ENCODE assay signal across 14 cellular contexts in the genomic region with DNA sequence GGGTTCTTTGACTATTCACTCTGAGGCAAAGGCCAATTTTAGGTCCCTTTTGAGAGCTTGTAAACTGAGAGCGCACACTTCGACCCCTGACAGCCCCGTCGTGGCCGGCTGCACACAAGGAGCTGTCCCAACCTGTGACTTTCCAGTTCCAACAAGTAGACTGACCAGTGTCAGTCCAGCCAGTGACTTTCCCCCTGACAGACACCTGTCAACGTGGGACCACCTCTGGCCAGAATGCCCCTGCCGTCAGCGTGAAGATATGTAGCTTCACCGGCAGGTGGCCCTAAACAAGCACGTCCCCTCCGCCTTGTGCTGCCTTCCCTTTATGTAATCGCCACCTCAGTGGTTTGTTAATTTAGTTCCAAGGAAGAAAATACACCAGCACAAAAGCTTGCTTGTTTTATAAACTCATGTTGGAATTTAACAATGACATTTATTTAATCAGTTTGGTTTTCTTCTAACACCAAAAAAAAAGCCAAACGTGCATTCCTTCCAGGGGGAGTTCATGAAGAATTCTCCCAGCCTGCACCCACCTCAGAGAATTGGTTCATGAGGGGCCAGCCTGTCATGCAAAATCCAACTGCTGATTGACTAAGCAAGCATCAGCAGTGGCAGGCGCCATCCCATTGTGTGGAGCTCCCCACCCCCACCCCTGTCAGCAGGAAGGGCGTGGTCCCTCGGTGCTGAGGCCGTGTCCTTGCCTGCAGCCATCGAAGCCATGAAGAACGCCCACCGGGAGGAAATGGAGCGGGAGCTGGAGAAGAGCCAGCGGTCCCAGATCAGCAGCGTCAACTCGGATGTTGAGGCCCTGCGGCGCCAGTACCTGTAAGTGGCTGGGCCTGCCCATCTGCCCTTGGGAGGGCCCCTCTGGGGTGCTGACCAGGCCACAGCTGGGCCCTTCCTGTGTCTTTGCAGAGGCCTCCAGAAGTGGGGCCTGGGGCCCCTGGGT. TPM values are rescaled to one million over a fixed set of nuclear protein-coding genes. Genes with fewer than 3 reads are reported as not detected.
DNase-seq lines count a peak whose midpoint lies in the region; ATAC-seq and TF ChIP-seq lines count a peak whose summit lies in the region.
"Had no signal": no experiment of that assay in that cellular context is flagged by ENCODE, and none has a peak within 500 bp of the region (broad histone marks: within the 10 kb centered on the region; RNA-seq: fewer than 3 reads in every experiment).

No MANE protein-coding gene starts in this region.

- H3K4me2 ChIP-seq in GM23248 (ENCODE audit: unreplicated experiment): no peak overlapping the region

- peaks cover 79% of the 10 kb centered on the region for H3K4me1 Mint-ChIP-seq in activated naive CD4-positive, alpha-beta T cell treated with anti-CD3 and anti-CD28 coated beads, Interleukin-2, amount 50 U/mL, for 24 hours

- no peaks in the 10 kb centered on the region for H3K9me3 ChIP-seq in adrenal gland (replicated peaks in 1 of 3)
- no peaks in the 10 kb centered on the region for H3K9me3 ChIP-seq in thymus (ENCODE audit: control insufficient read depth)
- H3K9me3 ChIP-seq in GM23248 (ENCODE audit: low read depth): no peaks in the 10 kb centered on the region

- H3K27me3 ChIP-seq in adrenal gland (no peaks in the 10 kb centered on the region), thymus (ENCODE audit: control insufficient read depth, insufficient read depth) (no peaks in the 10 kb centered on the region), GM23248 (replicated peaks; ENCODE audit: insufficient read depth) (no peaks in the 10 kb centered on the region)

- peaks cover under 1% of the 10 kb centered on the region for H3K36me3 Mint-ChIP-seq in activated naive CD4-positive, alpha-beta T cell treated with anti-CD3 and anti-CD28 coated beads, Interleukin-2, amount 50 U/mL, for 24 hours

- no peak overlapping the region for H2AFZ ChIP-seq in GM23248

- WGBS in adrenal gland, 4 donors: 77 to 86% (median 81%) methylated on average over 15 to 26 of the region's 26 CpGs
- 93% methylated on average over 26 of the region's 26 CpGs for WGBS in thymus
- 82% methylated on average over 25 to 26 of the region's 26 CpGs for WGBS in GM23248 (ENCODE audit: low coverage in 1 of 2, low lambda C conversion rate in 2 of 2, missing lambda C conversion rate in 2 of 2), 2 experiments

- no peaks in the 10 kb centered on the region for H3F3A ChIP-seq in GM23248 (ENCODE audit: insufficient read depth)

- in situ Hi-C loops in GM23248 (cut with MboI): no loop called here

- TF ChIP-seq POLR2A in adrenal gland (IDR thresholded peaks at IDR 0.05): no peak

- H3K27ac ChIP-seq in adrenal gland (no peak overlapping the region), thymus (ENCODE audit: low read depth) (peak overlapping the region; percentile 39), GM23248 (no peak overlapping the region)

- peaks cover 27% of the 10 kb centered on the region for H3K79me2 ChIP-seq in GM23248 (ENCODE audit: insufficient read depth)

- intact Hi-C loops in adrenal gland (cut with DNase I): no loop called here
- intact Hi-C loops in left ventricle myocardium superior (cut with micrococcal nuclease): no loop called here

- no peaks in the 10 kb centered on the region for H3K9me3 Mint-ChIP-seq in activated naive CD4-positive, alpha-beta T cell treated with anti-CD3 and anti-CD28 coated beads, Interleukin-2, amount 50 U/mL, for 24 hours
- H3K9me3 Mint-ChIP-seq: neural crest cell; stimulated activated naive B cell treated with anti-CD40 and anti-IgM and Interleukin-4, amounts not matched to agents 10 μg/mL and 1 μg/mL and 100 μg/mL, for 72 hours had no signal

- peak overlapping the region; percentile 77 for H3K27ac Mint-ChIP-seq in activated naive CD4-positive, alpha-beta T cell treated with anti-CD3 and anti-CD28 coated beads, Interleukin-2, amount 50 U/mL, for 24 hours
- H3K27ac Mint-ChIP-seq: stimulated activated naive B cell treated with anti-CD40 and anti-IgM and Interleukin-4, amounts not matched to agents 10 μg/mL and 1 μg/mL and 100 μg/mL, for 72 hours had no signal

- no peaks in the 10 kb centered on the region for H3K9me2 ChIP-seq in GM23248 (ENCODE audit: insufficient read depth)

- DNase-seq in activated naive CD4-positive, alpha-beta T cell (lab: John Stamatoyannopoulos, UW): no peak
- peak in 4 of 7 donors; percentile 38 to 66 (median 48) for DNase-seq in adrenal gland
- DNase-seq in left ventricle myocardium superior: peak; percentile 70
- no peak for DNase-seq in GM23248
- no peak for DNase-seq in stimulated activated CD4-positive, alpha-beta T cell treated with anti-CD3 and anti-CD28 coated beads, Interleukin-2, amount 100 ng/mL, for 48 hours
- DNase-seq: activated CD4-positive, alpha-beta T cell treated with anti-CD3 and anti-CD28 coated beads for 48 hours; NCI-H524 treated with DMSO at 0.1 percent for 48 hours; stimulated activated CD4-positive, alpha-beta T cell treated with anti-CD3 and anti-CD28 coated beads, Interleukin-15, amount 100 ng/mL, for 24 hours; stimulated activated naive B cell treated with anti-CD40 and anti-IgM and Interleukin-4, amounts not matched to agents 10 μg/mL and 1 μg/mL and 100 μg/mL, for 72 hours had no signal

- no peaks in the 10 kb centered on the region for H4K20me1 ChIP-seq in GM23248 (ENCODE audit: insufficient read depth)

- no peaks in the 10 kb centered on the region for H3K27me3 Mint-ChIP-seq in activated naive CD4-positive, alpha-beta T cell treated with anti-CD3 and anti-CD28 coated beads, Interleukin-2, amount 50 U/mL, for 24 hours
- H3K27me3 Mint-ChIP-seq: stimulated activated naive B cell treated with anti-CD40 and anti-IgM and Interleukin-4, amounts not matched to agents 10 μg/mL and 1 μg/mL and 100 μg/mL, for 72 hours had no signal

- H3K4me3 ChIP-seq in adrenal gland (no peak overlapping the region), thymus (ENCODE audit: low read length) (no peak overlapping the region), GM23248 (no peak overlapping the region)

- TF ChIP-seq CTCF in adrenal gland (IDR thresholded peaks at IDR 0.05): no peak

- no peak overlapping the region for H3K4me3 Mint-ChIP-seq in activated naive CD4-positive, alpha-beta T cell treated with anti-CD3 and anti-CD28 coated beads, Interleukin-2, amount 50 U/mL, for 24 hours
- H3K4me3 Mint-ChIP-seq: stimulated activated naive B cell treated with anti-CD40 and anti-IgM and Interleukin-4, amounts not matched to agents 10 μg/mL and 1 μg/mL and 100 μg/mL, for 72 hours had no signal

- peaks cover 0 to 74% of the 10 kb centered on the region in 2 donors for H3K36me3 ChIP-seq in adrenal gland (replicated peaks in 1 of 2)
- peaks cover 81% of the 10 kb centered on the region for H3K36me3 ChIP-seq in thymus (ENCODE audit: control insufficient read depth, insufficient read depth)
- H3K36me3 ChIP-seq in GM23248 (ENCODE audit: low read depth): peaks cover 49% of the 10 kb centered on the region

- H3K9ac ChIP-seq in GM23248: no peak overlapping the region

- peak; percentile 68 for ATAC-seq in left ventricle myocardium superior
- ATAC-seq in GM21423 (IDR thresholded peaks at IDR 0.05; ENCODE audit: unreplicated experiment): no peak
- ATAC-seq: SK-N-SH treated with all-trans-retinoic acid at 6 μM for 48 hours; stimulated activated naive B cell treated with anti-CD40 and anti-IgM and Interleukin-4, amounts not matched to agents 10 μg/mL and 1 μg/mL and 100 μg/mL, for 72 hours had no signal

- H3K4me1 ChIP-seq in adrenal gland (replicated peaks in 1 of 2) (no peaks in the 10 kb centered on the region), thymus (ENCODE audit: control insufficient read depth, insufficient read depth, low read length) (no peaks in the 10 kb centered on the region), GM23248 (ENCODE audit: insufficient read depth) (no peaks in the 10 kb centered on the region)

RNA-seq across cellular contexts. Expression of gene PLD6, which starts 33.9 kb away (rescaled TPM):
- total RNA-seq in adrenal gland (10 to 100 TPM in 1 of 8 donors, 1 to 10 TPM in 7; 1.9 to 14.2 (median 3.7) TPM), left ventricle myocardium superior (11.5 TPM)
- polyA plus RNA-seq in adrenal gland (1 to 10 TPM; 3.1 to 5.1 (median 3.1) TPM), thymus (3.8 TPM), GM23248 (2016; fragmentation: Nextera tagmentation; extraction: Ambion mirVana) (0.85 and 1.0 TPM in 2 replicates)
- total RNA-seq in GM23248 (2014; rRNA removed; shearing (Covaris generic)): 0.65 and 2.0 TPM in 2 replicates

Comparison
In these comparisons a context has a peak if more than half of its experiments do, and no peak if none do; other contexts are left out.
1. DNase-seq: peak in adrenal gland (4 of 7) and left ventricle myocardium superior (single experiment); none in activated naive CD4-positive, alpha-beta T cell (0 of 4), GM23248 (single experiment) and stimulated activated CD4-positive, alpha-beta T cell treated with anti-CD3 and anti-CD28 coated beads, Interleukin-2, amount 100 ng/mL, for 48 hours (0 of 2).